Comparison of ENCODE assay signal across 1 cellular context in genomic region chr1:35192853-35193664, GRCh38.
TF ChIP-seq lines count a peak whose summit lies in the region.

Gene SFPQ (minus strand): TSS chr1:35193145. CDS start chr1:35193049, 96 bp downstream.

TF ChIP-seq in HEK293, 187 proteins besides CTCF, POLR2A, EP300 and RAD21 (continued from another document):
- TF ChIP-seq ZBTB10 (tag by site-specific recombination; IDR thresholded peaks at IDR 0.05) (0 out of 2 replicates have a peak, but pooled peaks have one; percentile 41), ATF2 (tag by site-specific recombination; IDR thresholded peaks at IDR 0.05; ENCODE audit: low read depth) (no peak), ZNF629 (tag by site-specific recombination; IDR thresholded peaks at IDR 0.05) (peak; percentile 80), KLF17 (tag by site-specific recombination; IDR thresholded peaks at IDR 0.05) (peak; percentile 67; the same call in 1 of the 2 replicates), ZNF16 (tag by site-specific recombination; IDR thresholded peaks at IDR 0.05; ENCODE audit: low read depth) (no peak), ZNF664 (tag by site-specific recombination; IDR thresholded peaks at IDR 0.05) (no peak), ZNF248 (tag by site-specific recombination; IDR thresholded peaks at IDR 0.05) (no peak), SP3 (tag by site-specific recombination; IDR thresholded peaks at IDR 0.05) (peak; percentile 85), ZBTB17 (tag by site-specific recombination; IDR thresholded peaks at IDR 0.05) (peak; percentile 67), ZNF362 (tag by site-specific recombination; IDR thresholded peaks at IDR 0.05) (no peak), ZXDB (tag by site-specific recombination; IDR thresholded peaks at IDR 0.05) (peak; percentile 84; the same call in 1 of the 2 replicates), SP7 (tag by site-specific recombination; IDR thresholded peaks at IDR 0.05) (peak; percentile 57), YY2 (tag by site-specific recombination; IDR thresholded peaks at IDR 0.05) (peak; percentile 95), ZNF830 (tag by site-specific recombination; IDR thresholded peaks at IDR 0.05; ENCODE audit: low read depth) (no peak), ZEB2 (tag by site-specific recombination; IDR thresholded peaks at IDR 0.05) (peak; percentile 36; the same call in 1 of the 2 replicates), ZNF626 (tag by site-specific recombination; IDR thresholded peaks at IDR 0.05) (no peak), ZNF600 (tag by site-specific recombination; IDR thresholded peaks at IDR 0.05) (peak; percentile 15; the same call in 1 of the 2 replicates), ZBTB48 (tag by site-specific recombination; IDR thresholded peaks at IDR 0.05) (peak; percentile 95), ZNF341 (tag by site-specific recombination; IDR thresholded peaks at IDR 0.05; ENCODE audit: low read depth) (0 out of 2 replicates have a peak, but pooled peaks have one; percentile 48), ZNF529 (tag by site-specific recombination; IDR thresholded peaks at IDR 0.05; ENCODE audit: insufficient replicate concordance) (no peak), ZNF132 (tag by site-specific recombination; IDR thresholded peaks at IDR 0.05; ENCODE audit: borderline replicate concordance) (no peak), ZNF18 (tag by site-specific recombination; IDR thresholded peaks at IDR 0.05) (no peak), REPIN1 (tag by site-specific recombination; IDR thresholded peaks at IDR 0.05; ENCODE audit: low read depth) (peak; percentile 34; the same call in 1 of the 2 replicates), ZNF561 (tag by site-specific recombination; IDR thresholded peaks at IDR 0.05; ENCODE audit: borderline replicate concordance) (no peak)
